ENCODE assay signal across 1 cellular context in the genomic region with DNA sequence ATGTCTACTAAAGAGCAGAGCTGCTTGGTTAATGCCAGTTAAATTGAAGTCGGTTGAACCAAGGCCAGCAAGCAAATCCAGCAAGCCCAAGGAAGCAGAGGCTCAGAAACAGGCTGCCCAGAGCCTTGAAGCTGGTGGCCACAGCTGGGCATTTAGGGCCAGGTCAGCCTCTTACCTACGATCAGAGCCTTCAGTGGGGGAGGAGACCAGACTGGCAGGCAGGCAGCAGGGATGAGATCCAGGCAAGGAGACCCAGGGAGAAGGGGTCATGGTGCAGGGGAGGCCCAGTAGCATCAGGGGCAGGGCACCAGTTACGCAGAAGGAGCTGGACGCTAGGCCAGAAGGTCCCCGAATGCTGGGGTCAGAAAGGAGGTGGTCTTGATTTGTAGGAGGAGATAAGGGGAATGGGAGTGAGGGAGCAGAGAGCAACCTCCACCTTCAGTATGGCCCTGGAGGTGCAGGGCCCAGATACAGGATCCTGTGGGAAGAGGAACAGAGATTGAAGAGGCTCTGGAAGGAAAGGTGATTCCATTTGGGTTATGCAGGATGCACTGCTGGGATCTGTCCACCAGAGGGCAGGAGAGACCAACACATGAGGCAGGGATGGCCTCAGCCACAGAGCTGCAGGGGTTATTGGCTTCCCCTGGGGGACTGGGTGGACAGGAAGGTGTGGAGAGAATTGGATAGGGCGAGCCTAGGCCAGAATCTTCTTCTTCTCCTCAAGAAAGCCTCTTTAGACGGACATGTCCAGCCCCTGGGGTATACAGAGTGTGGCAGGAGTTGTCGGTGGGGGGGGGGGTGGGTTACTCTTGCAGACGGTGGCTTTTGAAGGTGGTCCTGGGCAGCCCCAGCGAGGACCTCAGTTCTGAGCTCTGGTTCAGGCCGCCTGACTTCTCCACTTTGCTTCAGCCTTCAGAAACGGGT.
TF ChIP-seq lines count a peak whose summit lies in the region.

No MANE protein-coding gene starts in this region.

TF ChIP-seq in HepG2, 621 proteins besides CTCF, POLR2A, EP300 and RAD21 (continued from another document):
- TF ChIP-seq, protein P1, sequence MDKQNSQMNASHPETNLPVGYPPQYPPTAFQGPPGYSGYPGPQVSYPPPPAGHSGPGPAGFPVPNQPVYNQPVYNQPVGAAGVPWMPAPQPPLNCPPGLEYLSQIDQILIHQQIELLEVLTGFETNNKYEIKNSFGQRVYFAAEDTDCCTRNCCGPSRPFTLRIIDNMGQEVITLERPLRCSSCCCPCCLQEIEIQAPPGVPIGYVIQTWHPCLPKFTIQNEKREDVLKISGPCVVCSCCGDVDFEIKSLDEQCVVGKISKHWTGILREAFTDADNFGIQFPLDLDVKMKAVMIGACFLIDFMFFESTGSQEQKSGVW (CRISPR knock-in tag; IDR thresholded peaks at IDR 0.05; ENCODE audit: borderline replicate concordance) = no peak
- peak; percentile 87 for TF ChIP-seq STAG1 (CRISPR knock-in tag; IDR thresholded peaks at IDR 0.05)
- TF ChIP-seq RNF219 (CRISPR knock-in tag; IDR thresholded peaks at IDR 0.05) = no peak
- peak; percentile 17 for TF ChIP-seq TEAD3 (CRISPR knock-in tag; optimal IDR thresholded peaks at IDR 0.05; ENCODE audit: borderline replicate concordance)
- no peak for TF ChIP-seq FIP1L1 (IDR thresholded peaks at IDR 0.05; ENCODE audit: borderline replicate concordance, insufficient read depth, low read depth, low read length)
- no peak for TF ChIP-seq ZC3H13 (CRISPR knock-in tag; IDR thresholded peaks at IDR 0.05)
- TF ChIP-seq ZSCAN9 (CRISPR knock-in tag; IDR thresholded peaks at IDR 0.05; ENCODE audit: borderline replicate concordance) = no peak
- TF ChIP-seq ZNF3 (CRISPR knock-in tag; IDR thresholded peaks at IDR 0.05) = no peak
- TF ChIP-seq SMC3 (IDR thresholded peaks at IDR 0.05; ENCODE audit: low read length) = peak; percentile 62
- no peak for TF ChIP-seq KDM5B (CRISPR knock-in tag; IDR thresholded peaks at IDR 0.05; ENCODE audit: borderline replicate concordance)
- TF ChIP-seq, protein P2, sequence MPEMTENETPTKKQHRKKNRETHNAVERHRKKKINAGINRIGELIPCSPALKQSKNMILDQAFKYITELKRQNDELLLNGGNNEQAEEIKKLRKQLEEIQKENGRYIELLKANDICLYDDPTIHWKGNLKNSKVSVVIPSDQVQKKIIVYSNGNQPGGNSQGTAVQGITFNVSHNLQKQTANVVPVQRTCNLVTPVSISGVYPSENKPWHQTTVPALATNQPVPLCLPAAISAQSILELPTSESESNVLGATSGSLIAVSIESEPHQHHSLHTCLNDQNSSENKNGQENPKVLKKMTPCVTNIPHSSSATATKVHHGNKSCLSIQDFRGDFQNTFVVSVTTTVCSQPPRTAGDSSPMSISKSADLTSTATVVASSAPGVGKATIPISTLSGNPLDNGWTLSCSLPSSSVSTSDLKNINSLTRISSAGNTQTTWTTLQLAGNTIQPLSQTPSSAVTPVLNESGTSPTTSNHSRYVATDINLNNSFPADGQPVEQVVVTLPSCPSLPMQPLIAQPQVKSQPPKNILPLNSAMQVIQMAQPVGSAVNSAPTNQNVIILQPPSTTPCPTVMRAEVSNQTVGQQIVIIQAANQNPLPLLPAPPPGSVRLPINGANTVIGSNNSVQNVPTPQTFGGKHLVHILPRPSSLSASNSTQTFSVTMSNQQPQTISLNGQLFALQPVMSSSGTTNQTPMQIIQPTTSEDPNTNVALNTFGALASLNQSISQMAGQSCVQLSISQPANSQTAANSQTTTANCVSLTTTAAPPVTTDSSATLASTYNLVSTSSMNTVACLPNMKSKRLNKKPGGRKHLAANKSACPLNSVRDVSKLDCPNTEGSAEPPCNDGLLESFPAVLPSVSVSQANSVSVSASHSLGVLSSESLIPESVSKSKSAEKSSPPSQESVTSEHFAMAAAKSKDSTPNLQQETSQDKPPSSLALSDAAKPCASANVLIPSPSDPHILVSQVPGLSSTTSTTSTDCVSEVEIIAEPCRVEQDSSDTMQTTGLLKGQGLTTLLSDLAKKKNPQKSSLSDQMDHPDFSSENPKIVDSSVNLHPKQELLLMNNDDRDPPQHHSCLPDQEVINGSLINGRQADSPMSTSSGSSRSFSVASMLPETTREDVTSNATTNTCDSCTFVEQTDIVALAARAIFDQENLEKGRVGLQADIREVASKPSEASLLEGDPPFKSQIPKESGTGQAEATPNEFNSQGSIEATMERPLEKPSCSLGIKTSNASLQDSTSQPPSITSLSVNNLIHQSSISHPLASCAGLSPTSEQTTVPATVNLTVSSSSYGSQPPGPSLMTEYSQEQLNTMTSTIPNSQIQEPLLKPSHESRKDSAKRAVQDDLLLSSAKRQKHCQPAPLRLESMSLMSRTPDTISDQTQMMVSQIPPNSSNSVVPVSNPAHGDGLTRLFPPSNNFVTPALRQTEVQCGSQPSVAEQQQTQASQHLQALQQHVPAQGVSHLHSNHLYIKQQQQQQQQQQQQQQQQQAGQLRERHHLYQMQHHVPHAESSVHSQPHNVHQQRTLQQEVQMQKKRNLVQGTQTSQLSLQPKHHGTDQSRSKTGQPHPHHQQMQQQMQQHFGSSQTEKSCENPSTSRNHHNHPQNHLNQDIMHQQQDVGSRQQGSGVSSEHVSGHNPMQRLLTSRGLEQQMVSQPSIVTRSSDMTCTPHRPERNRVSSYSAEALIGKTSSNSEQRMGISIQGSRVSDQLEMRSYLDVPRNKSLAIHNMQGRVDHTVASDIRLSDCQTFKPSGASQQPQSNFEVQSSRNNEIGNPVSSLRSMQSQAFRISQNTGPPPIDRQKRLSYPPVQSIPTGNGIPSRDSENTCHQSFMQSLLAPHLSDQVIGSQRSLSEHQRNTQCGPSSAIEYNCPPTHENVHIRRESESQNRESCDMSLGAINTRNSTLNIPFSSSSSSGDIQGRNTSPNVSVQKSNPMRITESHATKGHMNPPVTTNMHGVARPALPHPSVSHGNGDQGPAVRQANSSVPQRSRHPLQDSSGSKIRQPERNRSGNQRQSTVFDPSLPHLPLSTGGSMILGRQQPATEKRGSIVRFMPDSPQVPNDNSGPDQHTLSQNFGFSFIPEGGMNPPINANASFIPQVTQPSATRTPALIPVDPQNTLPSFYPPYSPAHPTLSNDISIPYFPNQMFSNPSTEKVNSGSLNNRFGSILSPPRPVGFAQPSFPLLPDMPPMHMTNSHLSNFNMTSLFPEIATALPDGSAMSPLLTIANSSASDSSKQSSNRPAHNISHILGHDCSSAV (CRISPR knock-in tag; IDR thresholded peaks at IDR 0.05; ENCODE audit: borderline replicate concordance) = no peak
- TF ChIP-seq, protein P3, sequence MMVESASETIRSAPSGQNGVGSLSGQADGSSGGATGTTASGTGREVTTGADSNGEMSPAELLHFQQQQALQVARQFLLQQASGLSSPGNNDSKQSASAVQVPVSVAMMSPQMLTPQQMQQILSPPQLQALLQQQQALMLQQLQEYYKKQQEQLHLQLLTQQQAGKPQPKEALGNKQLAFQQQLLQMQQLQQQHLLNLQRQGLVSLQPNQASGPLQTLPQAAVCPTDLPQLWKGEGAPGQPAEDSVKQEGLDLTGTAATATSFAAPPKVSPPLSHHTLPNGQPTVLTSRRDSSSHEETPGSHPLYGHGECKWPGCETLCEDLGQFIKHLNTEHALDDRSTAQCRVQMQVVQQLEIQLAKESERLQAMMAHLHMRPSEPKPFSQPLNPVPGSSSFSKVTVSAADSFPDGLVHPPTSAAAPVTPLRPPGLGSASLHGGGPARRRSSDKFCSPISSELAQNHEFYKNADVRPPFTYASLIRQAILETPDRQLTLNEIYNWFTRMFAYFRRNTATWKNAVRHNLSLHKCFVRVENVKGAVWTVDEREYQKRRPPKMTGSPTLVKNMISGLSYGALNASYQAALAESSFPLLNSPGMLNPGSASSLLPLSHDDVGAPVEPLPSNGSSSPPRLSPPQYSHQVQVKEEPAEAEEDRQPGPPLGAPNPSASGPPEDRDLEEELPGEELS (CRISPR knock-in tag; IDR thresholded peaks at IDR 0.05) = no peak
- TF ChIP-seq XRCC5 (optimal IDR thresholded peaks at IDR 0.05; ENCODE audit: low read length) = peak; percentile 66
- no peak for TF ChIP-seq ZNF614 (CRISPR knock-in tag; IDR thresholded peaks at IDR 0.05; ENCODE audit: borderline replicate concordance)
- no peak for TF ChIP-seq RFX5 (IDR thresholded peaks at IDR 0.05; ENCODE audit: low read depth, low read length)
- TF ChIP-seq ZNF563 (CRISPR knock-in tag; IDR thresholded peaks at IDR 0.05) = no peak
- TF ChIP-seq MYC (CRISPR knock-in tag; IDR thresholded peaks at IDR 0.05; ENCODE audit: borderline replicate concordance) = no peak
- TF ChIP-seq ZMYM4 (CRISPR knock-in tag; IDR thresholded peaks at IDR 0.05) = no peak
